11 cellular contexts compared by ENCODE assay signal in genomic region chr11:48354677-48355076, GRCh38. TPM values are rescaled to one million over a fixed set of nuclear protein-coding genes. Genes with fewer than 3 reads are reported as not detected.
"Had no signal": no experiment of that assay in that cellular context is flagged by ENCODE, and none has a peak within 500 bp of the region (broad histone marks: within the 10 kb centered on the region; RNA-seq: fewer than 3 reads in every experiment).

No MANE protein-coding gene starts in this region.

- ATAC-seq: HCT116, K562 had no signal

- H3K4me3 ChIP-seq: GM23248, HAP-1, K562 had no signal

- H3K4me1 ChIP-seq: HAP-1 had no signal

- H3K9me3 ChIP-seq: HAP-1 had no signal

- DNase-seq: GM23248, GOT3, H7, HFFc6, IMR-90 had no signal

- H3K36me3 ChIP-seq: HAP-1 had no signal

- H3K27ac ChIP-seq: GM23248, HL-60 had no signal

RNA-seq across cellular contexts. Expression of gene OR4C5, which starts 11.6 kb away (rescaled TPM):
- total RNA-seq: GM23248, H4, H7, HFFc6, HT1080, IMR-90, K562 had no signal
- polyA plus RNA-seq: GM23248, IMR-90, K562 had no signal

RNA-seq across cellular contexts. Expression of gene OR4C3, which starts 30.0 kb away (rescaled TPM):
- total RNA-seq: GM23248, H4, H7, HFFc6, HT1080, IMR-90, K562 had no signal
- polyA plus RNA-seq: GM23248, IMR-90, K562 had no signal

RNA-seq across cellular contexts. Expression of gene OR4S1, which starts 48.7 kb away (rescaled TPM):
- total RNA-seq: GM23248, H4, H7, HFFc6, HT1080, IMR-90, K562 had no signal
- polyA plus RNA-seq: GM23248, IMR-90, K562 had no signal
